ENCODE assay signal across 23 cellular contexts in genomic region chr5:111602817-111603445, GRCh38.
"Had no signal": no experiment of that assay in that cellular context is flagged by ENCODE, and none has a peak within 500 bp of the region (broad histone marks: within the 10 kb centered on the region; RNA-seq: fewer than 3 reads in every experiment).

No MANE protein-coding gene starts in this region.

- H3K4me1 ChIP-seq: breast epithelium had no signal

- H3K4me1 Mint-ChIP-seq: activated CD4-positive, alpha-beta T cell treated with anti-CD3 and anti-CD28 coated beads, Interleukin-2, amount 10 ng/mL, durations not matched to agents 7 days and 5 days; activated naive CD4-positive, alpha-beta T cell treated with anti-CD3 and anti-CD28 coated beads, Interleukin-2, amount 10 ng/mL, durations not matched to agents 7 days and 5 days; activated naive CD8-positive, alpha-beta T cell treated with anti-CD3 and anti-CD28 coated beads for 36 hours had no signal

- H3K36me3 ChIP-seq: breast epithelium, MG63 had no signal

- H3K9me3 Mint-ChIP-seq: activated CD4-positive, alpha-beta memory T cell treated with anti-CD3 and anti-CD28 coated beads for 36 hours; activated CD4-positive, alpha-beta T cell treated with anti-CD3 and anti-CD28 coated beads, Interleukin-2, amount 10 ng/mL, durations not matched to agents 7 days and 5 days; activated naive CD4-positive, alpha-beta T cell treated with anti-CD3 and anti-CD28 coated beads, Interleukin-2, amount 10 ng/mL, durations not matched to agents 7 days and 5 days; activated naive CD8-positive, alpha-beta T cell treated with anti-CD3 and anti-CD28 coated beads for 36 hours; activated T-cell treated with anti-CD3 and anti-CD28 coated beads, Interleukin-2, amount 50 U/mL, for 72 hours; activated T-helper 2 cell treated with anti-CD3 and anti-CD28 coated beads, Interferon-gamma antibody, Interleukin-2, Interleukin-4, amounts not matched to agents 10 μg/mL and 5 μg/mL and 100 μg/mL, durations not matched to agents 14 hours and 24 hours and 36 hours; T-helper 1 cell treated with Interleukin-12 subunit alpha and Interleukin-12 subunit beta and Interleukin-4 antibody, amounts not matched to agents 30 μg/mL and 1 μg/mL, for 36 hours had no signal

- H3K27ac ChIP-seq: breast epithelium had no signal

- DNase-seq: activated CD4-positive, alpha-beta memory T cell treated with anti-CD3 and anti-CD28 coated beads for 36 hours; activated CD4-positive, alpha-beta T cell treated with anti-CD3 and anti-CD28 coated beads, Interleukin-2, amount 10 ng/mL, durations not matched to agents 7 days and 5 days; activated CD4-positive, CD25-positive, alpha-beta regulatory T cell; activated CD8-positive, alpha-beta memory T cell treated with anti-CD3 and anti-CD28 coated beads, Interleukin-2, amount 50 U/mL, for 4 hours; activated gamma-delta T cell treated with Interleukin-2 at 50 U/mL for 16 hours; activated naive CD4-positive, alpha-beta T cell treated with anti-CD3 and anti-CD28 coated beads, Interleukin-2, amount 10 ng/mL, durations not matched to agents 7 days and 5 days; activated naive CD8-positive, alpha-beta T cell treated with anti-CD3 and anti-CD28 coated beads for 36 hours; activated T-cell treated with anti-CD3 and anti-CD28 coated beads, Interleukin-2, amount 50 U/mL, for 72 hours; central memory CD4-positive, alpha-beta T cell; MG63; MV-4-11; NCI-H1092 treated with DMSO at 0.1 percent for 48 hours; NCI-H1417 treated with DMSO at 0.1 percent for 48 hours; NCI-H1694; NCI-H2029 treated with DMSO at 0.1 percent for 48 hours; NCI-H510A treated with DMSO at 0.1 percent for 48 hours; NCI-H69; PC-3; SHP77 treated with DMSO at 0.1 percent for 48 hours; T-helper 9 cell had no signal

- ATAC-seq: activated T-cell treated with anti-CD3 and anti-CD28 coated beads, Interleukin-2, amount 50 U/mL, for 72 hours; PC-3 had no signal

- H3K4me3 Mint-ChIP-seq: activated CD4-positive, alpha-beta memory T cell treated with anti-CD3 and anti-CD28 coated beads for 36 hours; activated CD4-positive, alpha-beta T cell treated with anti-CD3 and anti-CD28 coated beads, Interleukin-2, amount 10 ng/mL, durations not matched to agents 7 days and 5 days; activated naive CD4-positive, alpha-beta T cell treated with anti-CD3 and anti-CD28 coated beads, Interleukin-2, amount 10 ng/mL, durations not matched to agents 7 days and 5 days; activated naive CD8-positive, alpha-beta T cell treated with anti-CD3 and anti-CD28 coated beads for 36 hours; activated T-cell treated with anti-CD3 and anti-CD28 coated beads, Interleukin-2, amount 50 U/mL, for 72 hours; T-helper 1 cell treated with Interleukin-12 subunit alpha and Interleukin-12 subunit beta and Interleukin-4 antibody, amounts not matched to agents 30 μg/mL and 1 μg/mL, for 36 hours had no signal

- H3K9me3 ChIP-seq: breast epithelium, MG63 had no signal

- H3K36me3 Mint-ChIP-seq: activated CD4-positive, alpha-beta memory T cell treated with anti-CD3 and anti-CD28 coated beads for 36 hours; activated naive CD4-positive, alpha-beta T cell treated with anti-CD3 and anti-CD28 coated beads, Interleukin-2, amount 10 ng/mL, durations not matched to agents 7 days and 5 days; activated naive CD8-positive, alpha-beta T cell treated with anti-CD3 and anti-CD28 coated beads for 36 hours had no signal

- H3K4me3 ChIP-seq: breast epithelium, MG63 had no signal

- H3K27me3 ChIP-seq: breast epithelium, MG63 had no signal

- H3K27ac Mint-ChIP-seq: activated CD4-positive, alpha-beta memory T cell treated with anti-CD3 and anti-CD28 coated beads for 36 hours; activated CD4-positive, alpha-beta T cell treated with anti-CD3 and anti-CD28 coated beads, Interleukin-2, amount 10 ng/mL, durations not matched to agents 7 days and 5 days; activated naive CD4-positive, alpha-beta T cell treated with anti-CD3 and anti-CD28 coated beads, Interleukin-2, amount 10 ng/mL, durations not matched to agents 7 days and 5 days; activated naive CD8-positive, alpha-beta T cell treated with anti-CD3 and anti-CD28 coated beads for 36 hours; activated T-cell treated with anti-CD3 and anti-CD28 coated beads, Interleukin-2, amount 50 U/mL, for 72 hours; activated T-helper 2 cell treated with anti-CD3 and anti-CD28 coated beads, Interferon-gamma antibody, Interleukin-2, Interleukin-4, amounts not matched to agents 10 μg/mL and 5 μg/mL and 100 μg/mL, durations not matched to agents 14 hours and 24 hours and 36 hours; T-helper 1 cell treated with Interleukin-12 subunit alpha and Interleukin-12 subunit beta and Interleukin-4 antibody, amounts not matched to agents 30 μg/mL and 1 μg/mL, for 36 hours had no signal
